In genomic region chr11:121534131-121535093, GRCh38 we compare ENCODE assay signal across 10 cellular contexts.
DNase-seq lines count a peak whose midpoint lies in the region; ATAC-seq, FAIRE-seq and TF ChIP-seq lines count a peak whose summit lies in the region.
"Had no signal": no experiment of that assay in that cellular context is flagged by ENCODE, and none has a peak within 500 bp of the region (broad histone marks: within the 10 kb centered on the region; RNA-seq: fewer than 3 reads in every experiment).

No MANE protein-coding gene starts in this region.

- H3K79me2 ChIP-seq in keratinocyte (ENCODE audit: control insufficient read depth, insufficient read depth, low read length) = no peaks in the 10 kb centered on the region

- H3K27ac ChIP-seq in keratinocyte (ENCODE audit: control insufficient read depth, insufficient read depth, low read length) = no peak overlapping the region

- in situ Hi-C loops in astrocyte of the cerebellum (cut with HindIII; ENCODE audit: low sequenced_read_pairs) = no loop called here

- peak; percentile 54 for TF ChIP-seq CTCF in astrocyte of the cerebellum (IDR thresholded peaks at IDR 0.05; ENCODE audit: low read depth, low read length, missing control alignments)
- peak in 2 of 3 experiments; percentile 14 to 43 for TF ChIP-seq CTCF in keratinocyte (optimal IDR thresholded peaks at IDR 0.05 in 1 of 3, IDR thresholded peaks at IDR 0.05 in 1 of 3, conservative IDR thresholded peaks at IDR 0.05 in 1 of 3; ENCODE audit: extremely low read depth in 1 of 3, insufficient read depth in 2 of 3, low read length in 3 of 3)

- H3K4me1 ChIP-seq in keratinocyte (ENCODE audit: control insufficient read depth, extremely low read depth, insufficient read depth, low read length) = peaks cover 3% of the 10 kb centered on the region

- H3K36me3 ChIP-seq in keratinocyte (ENCODE audit: control insufficient read depth in 2 of 2, extremely low read depth in 1 of 2, insufficient read depth in 2 of 2, low read length in 2 of 2) = no peaks in the 10 kb centered on the region

- H3K4me2 ChIP-seq in keratinocyte (ENCODE audit: control insufficient read depth, extremely low read depth, insufficient read depth, low read depth, low read length) = no peak overlapping the region

- no peaks in the 10 kb centered on the region for H3K27me3 ChIP-seq in keratinocyte (ENCODE audit: control insufficient read depth, extremely low read depth, insufficient read depth, low read length)

- ATAC-seq in GM21717 (IDR thresholded peaks at IDR 0.05; ENCODE audit: unreplicated experiment) = no peak
- no peak for ATAC-seq in HG03039 (IDR thresholded peaks at IDR 0.05; ENCODE audit: unreplicated experiment)
- no peak for ATAC-seq in HG02610 (IDR thresholded peaks at IDR 0.05; ENCODE audit: unreplicated experiment)
- ATAC-seq: GM12878 had no signal

- DNase-seq in Ammon's horn (ENCODE audit: low spot score) (peak; percentile 85), NCI-H1092 (lab: John Stamatoyannopoulos, UW) (peak; percentile 71), astrocyte of the cerebellum (ENCODE audit: low read depth) (no peak), keratinocyte (ENCODE audit: low read depth, low spot score) (no peak), hepatic stellate cell (ENCODE audit: low spot score) (no peak)
- DNase-seq: stimulated activated CD4-positive, alpha-beta T cell treated with anti-CD3 and anti-CD28 coated beads, Interleukin-4, amount 100 ng/mL, for 24 hours had no signal

- FAIRE-seq in keratinocyte (lab: Jason Lieb, UNC) = no peak
- FAIRE-seq: GM12878 had no signal

- no peaks in the 10 kb centered on the region for H4K20me1 ChIP-seq in keratinocyte (ENCODE audit: control insufficient read depth, extremely low read depth, insufficient read depth, low read length)

- H3K9me1 ChIP-seq in keratinocyte (ENCODE audit: control insufficient read depth, extremely low read depth, insufficient read depth, low read length) = no peaks in the 10 kb centered on the region

- no peak overlapping the region for H3K9ac ChIP-seq in keratinocyte (ENCODE audit: control insufficient read depth, extremely low read depth, insufficient read depth, low read length)

- H2AFZ ChIP-seq in keratinocyte (ENCODE audit: control insufficient read depth, low read length) = no peak overlapping the region

- no peak overlapping the region for H3K4me3 ChIP-seq in astrocyte of the cerebellum (ENCODE audit: low read depth, low read length)
- no peak overlapping the region for H3K4me3 ChIP-seq in keratinocyte (ENCODE audit: control insufficient read depth in 2 of 3, extremely low read depth in 1 of 3, insufficient read depth in 2 of 3, low read depth in 1 of 3, low read length in 3 of 3)
- H3K4me3 ChIP-seq: GM12878 had no signal

- dilution Hi-C loops in keratinocyte (cut with MboI; ENCODE audit: extremely low pct_ligation_motif_present, low sequenced_read_pairs) = no loop called here

- H3K9me3 ChIP-seq in keratinocyte (ENCODE audit: control insufficient read depth, low read depth, low read length) = no peaks in the 10 kb centered on the region

Comparison
In these comparisons a context has a peak if more than half of its experiments do, and no peak if none do; other contexts are left out.
1. DNase-seq: peak in Ammon's horn (single experiment) and NCI-H1092 (single experiment); none in astrocyte of the cerebellum (single experiment), keratinocyte (single experiment) and hepatic stellate cell (single experiment).